ENCODE assay signal across 1 cellular context in the genomic region with DNA sequence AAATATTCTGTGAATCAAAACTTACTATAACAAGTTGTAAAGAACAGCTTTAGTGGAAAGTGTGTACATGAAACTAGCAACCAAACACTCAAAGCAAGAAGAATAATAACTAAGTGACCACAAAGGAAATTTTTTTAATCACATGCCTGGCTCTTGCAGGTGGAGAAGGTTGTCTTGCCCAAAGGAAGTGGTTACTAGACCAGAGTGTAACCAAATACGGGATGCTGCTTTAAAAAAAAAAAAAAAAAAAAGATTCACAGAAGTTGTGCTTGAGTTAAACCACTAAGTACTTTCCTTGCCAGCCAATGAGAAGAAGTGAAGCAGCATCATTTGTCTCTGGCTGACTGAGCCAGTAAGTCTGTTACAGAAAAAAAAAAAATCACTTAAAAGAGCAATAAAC.
TF ChIP-seq lines count a peak whose summit lies in the region.

No MANE protein-coding gene starts in this region.

TF ChIP-seq in GM12878, 131 proteins besides CTCF, POLR2A, EP300 and RAD21 (continued from another document):
- TF ChIP-seq, protein P1, sequence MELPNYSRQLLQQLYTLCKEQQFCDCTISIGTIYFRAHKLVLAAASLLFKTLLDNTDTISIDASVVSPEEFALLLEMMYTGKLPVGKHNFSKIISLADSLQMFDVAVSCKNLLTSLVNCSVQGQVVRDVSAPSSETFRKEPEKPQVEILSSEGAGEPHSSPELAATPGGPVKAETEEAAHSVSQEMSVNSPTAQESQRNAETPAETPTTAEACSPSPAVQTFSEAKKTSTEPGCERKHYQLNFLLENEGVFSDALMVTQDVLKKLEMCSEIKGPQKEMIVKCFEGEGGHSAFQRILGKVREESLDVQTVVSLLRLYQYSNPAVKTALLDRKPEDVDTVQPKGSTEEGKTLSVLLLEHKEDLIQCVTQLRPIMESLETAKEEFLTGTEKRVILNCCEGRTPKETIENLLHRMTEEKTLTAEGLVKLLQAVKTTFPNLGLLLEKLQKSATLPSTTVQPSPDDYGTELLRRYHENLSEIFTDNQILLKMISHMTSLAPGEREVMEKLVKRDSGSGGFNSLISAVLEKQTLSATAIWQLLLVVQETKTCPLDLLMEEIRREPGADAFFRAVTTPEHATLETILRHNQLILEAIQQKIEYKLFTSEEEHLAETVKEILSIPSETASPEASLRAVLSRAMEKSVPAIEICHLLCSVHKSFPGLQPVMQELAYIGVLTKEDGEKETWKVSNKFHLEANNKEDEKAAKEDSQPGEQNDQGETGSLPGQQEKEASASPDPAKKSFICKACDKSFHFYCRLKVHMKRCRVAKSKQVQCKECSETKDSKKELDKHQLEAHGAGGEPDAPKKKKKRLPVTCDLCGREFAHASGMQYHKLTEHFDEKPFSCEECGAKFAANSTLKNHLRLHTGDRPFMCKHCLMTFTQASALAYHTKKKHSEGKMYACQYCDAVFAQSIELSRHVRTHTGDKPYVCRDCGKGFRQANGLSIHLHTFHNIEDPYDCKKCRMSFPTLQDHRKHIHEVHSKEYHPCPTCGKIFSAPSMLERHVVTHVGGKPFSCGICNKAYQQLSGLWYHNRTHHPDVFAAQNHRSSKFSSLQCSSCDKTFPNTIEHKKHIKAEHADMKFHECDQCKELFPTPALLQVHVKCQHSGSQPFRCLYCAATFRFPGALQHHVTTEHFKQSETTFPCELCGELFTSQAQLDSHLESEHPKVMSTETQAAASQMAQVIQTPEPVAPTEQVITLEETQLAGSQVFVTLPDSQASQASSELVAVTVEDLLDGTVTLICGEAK (IDR thresholded peaks at IDR 0.05; ENCODE audit: borderline replicate concordance): peak; percentile 61; the same call in 1 of the 2 replicates
- TF ChIP-seq CREM (IDR thresholded peaks at IDR 0.05; ENCODE audit: low read depth) (peak; percentile 89), HDGF (IDR thresholded peaks at IDR 0.05) (0 out of 2 replicates have a peak, but pooled peaks have one; percentile 28), ZNF687 (IDR thresholded peaks at IDR 0.05) (no peak), ZNF207 (IDR thresholded peaks at IDR 0.05; ENCODE audit: borderline replicate concordance) (no peak), ZNF274 (IDR thresholded peaks at IDR 0.05; ENCODE audit: insufficient read depth, insufficient read length) (no peak), NBN (IDR thresholded peaks at IDR 0.05) (peak; percentile 88), SRF (IDR thresholded peaks at IDR 0.05; ENCODE audit: low read depth in 2 of 2, low read length in 2 of 2) (peak in 1 of 2 experiments; percentile 74; a peak in 2 of 4 replicates), NFIC (IDR thresholded peaks at IDR 0.05; ENCODE audit: low read depth, low read length) (peak; percentile 97), WRNIP1 (IDR thresholded peaks at IDR 0.05; ENCODE audit: borderline replicate concordance, low read depth, low read length) (no peak), POU2F2 (IDR thresholded peaks at IDR 0.05; ENCODE audit: borderline replicate concordance, low read depth, low read length) (peak; percentile 74; the same call in 1 of the 3 replicates)
- TF ChIP-seq, protein P2, sequence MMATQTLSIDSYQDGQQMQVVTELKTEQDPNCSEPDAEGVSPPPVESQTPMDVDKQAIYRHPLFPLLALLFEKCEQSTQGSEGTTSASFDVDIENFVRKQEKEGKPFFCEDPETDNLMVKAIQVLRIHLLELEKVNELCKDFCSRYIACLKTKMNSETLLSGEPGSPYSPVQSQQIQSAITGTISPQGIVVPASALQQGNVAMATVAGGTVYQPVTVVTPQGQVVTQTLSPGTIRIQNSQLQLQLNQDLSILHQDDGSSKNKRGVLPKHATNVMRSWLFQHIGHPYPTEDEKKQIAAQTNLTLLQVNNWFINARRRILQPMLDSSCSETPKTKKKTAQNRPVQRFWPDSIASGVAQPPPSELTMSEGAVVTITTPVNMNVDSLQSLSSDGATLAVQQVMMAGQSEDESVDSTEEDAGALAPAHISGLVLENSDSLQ (IDR thresholded peaks at IDR 0.05): no peak
